In genomic region chr10:11173062-11173461, GRCh38 we compare ENCODE assay signal across 1 cellular context.
A peak's percentile ranks its signal among the peaks of the same experiment; 100 is the strongest.
TF ChIP-seq lines count a peak whose summit lies in the region.

No MANE protein-coding gene starts in this region.

TF ChIP-seq in GM12878, 131 proteins besides CTCF, POLR2A, EP300 and RAD21 (continued from another document and continues in another):
- TF ChIP-seq, protein P1, sequence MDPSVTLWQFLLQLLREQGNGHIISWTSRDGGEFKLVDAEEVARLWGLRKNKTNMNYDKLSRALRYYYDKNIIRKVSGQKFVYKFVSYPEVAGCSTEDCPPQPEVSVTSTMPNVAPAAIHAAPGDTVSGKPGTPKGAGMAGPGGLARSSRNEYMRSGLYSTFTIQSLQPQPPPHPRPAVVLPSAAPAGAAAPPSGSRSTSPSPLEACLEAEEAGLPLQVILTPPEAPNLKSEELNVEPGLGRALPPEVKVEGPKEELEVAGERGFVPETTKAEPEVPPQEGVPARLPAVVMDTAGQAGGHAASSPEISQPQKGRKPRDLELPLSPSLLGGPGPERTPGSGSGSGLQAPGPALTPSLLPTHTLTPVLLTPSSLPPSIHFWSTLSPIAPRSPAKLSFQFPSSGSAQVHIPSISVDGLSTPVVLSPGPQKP (IDR thresholded peaks at IDR 0.05; ENCODE audit: low read depth, low read length), result no peak
- TF ChIP-seq TAF1 (IDR thresholded peaks at IDR 0.05; ENCODE audit: borderline replicate concordance, low read depth, low read length) (no peak), BCL11A (IDR thresholded peaks at IDR 0.05; ENCODE audit: low read depth, low read length) (no peak), ZNF687 (IDR thresholded peaks at IDR 0.05) (peak; percentile 73; the same call in 1 of the 2 replicates), ZNF217 (IDR thresholded peaks at IDR 0.05) (no peak), NR2C2 (IDR thresholded peaks at IDR 0.05; ENCODE audit: borderline replicate concordance, control insufficient read depth, insufficient read length, low read depth) (no peak), CHD2 (IDR thresholded peaks at IDR 0.05; ENCODE audit: borderline replicate concordance, low read depth, low read length) (0 out of 2 replicates have a peak, but pooled peaks have one; percentile 13), GABPA (IDR thresholded peaks at IDR 0.05; ENCODE audit: low read depth) (no peak), SIN3A (IDR thresholded peaks at IDR 0.05; ENCODE audit: low read depth, low read length) (no peak), POU2F2 (IDR thresholded peaks at IDR 0.05; ENCODE audit: borderline replicate concordance, low read depth, low read length) (0 out of 3 replicates have a peak, but pooled peaks have one; percentile 30), IKZF2 (IDR thresholded peaks at IDR 0.05) (peak in 1 of 2 experiments; percentile 24; a peak in 2 of 4 replicates), WRNIP1 (IDR thresholded peaks at IDR 0.05; ENCODE audit: borderline replicate concordance, low read depth, low read length) (peak; percentile 96), ZBED1 (IDR thresholded peaks at IDR 0.05; ENCODE audit: borderline replicate concordance) (no peak), RUNX3 (IDR thresholded peaks at IDR 0.05; ENCODE audit: low read length) (no peak), ZBTB11 (CRISPR knock-in tag; IDR thresholded peaks at IDR 0.05) (no peak), ZZZ3 (IDR thresholded peaks at IDR 0.05; ENCODE audit: control insufficient read depth, insufficient read length, low read depth) (no peak), ASH2L (IDR thresholded peaks at IDR 0.05; ENCODE audit: borderline replicate concordance, low read depth) (no peak), NBN (IDR thresholded peaks at IDR 0.05) (no peak), TCF7 (IDR thresholded peaks at IDR 0.05; ENCODE audit: borderline replicate concordance) (no peak), MYC (IDR thresholded peaks at IDR 0.05; ENCODE audit: insufficient read depth, insufficient read length, insufficient replicate concordance, low read length, severe bottlenecking) (no peak), IRF4 (IDR thresholded peaks at IDR 0.05; ENCODE audit: low read depth, low read length) (no peak), GATAD2B (conservative IDR thresholded peaks at IDR 0.05; ENCODE audit: low read depth) (peak; percentile 51; the same call in 1 of the 2 replicates), NRF1 (conservative IDR thresholded peaks at IDR 0.05; ENCODE audit: low read depth, low read length) (no peak), NFIC (IDR thresholded peaks at IDR 0.05; ENCODE audit: low read depth, low read length) (no peak), SKIL (IDR thresholded peaks at IDR 0.05; ENCODE audit: low read depth, poor library complexity, severe bottlenecking) (no peak), ZNF384 (IDR thresholded peaks at IDR 0.05; ENCODE audit: borderline replicate concordance, low read depth, low read length) (no peak), ZBTB4 (CRISPR knock-in tag; IDR thresholded peaks at IDR 0.05) (no peak), CBX5 (IDR thresholded peaks at IDR 0.05; ENCODE audit: low read depth) (no peak), CREB1 (IDR thresholded peaks at IDR 0.05; ENCODE audit: low read depth) (no peak), IKZF1 (conservative IDR thresholded peaks at IDR 0.05) (peak; percentile 48; the same call in 1 of the 2 replicates), SUZ12 (IDR thresholded peaks at IDR 0.05; ENCODE audit: unreplicated experiment) (no peak), BACH1 (IDR thresholded peaks at IDR 0.05; ENCODE audit: borderline replicate concordance) (no peak), POLR2AphosphoS2 (IDR thresholded peaks at IDR 0.05; ENCODE audit: low read depth, low read length) (no peak), SMAD5 (IDR thresholded peaks at IDR 0.05; ENCODE audit: low read depth) (no peak), FOXK2 (IDR thresholded peaks at IDR 0.05) (no peak), MTA2 (IDR thresholded peaks at IDR 0.05; ENCODE audit: low read depth) (peak; percentile 43; the same call in 1 of the 2 replicates), SMARCA5 (IDR thresholded peaks at IDR 0.05) (no peak), SP1 (IDR thresholded peaks at IDR 0.05; ENCODE audit: low read depth, low read length) (no peak), YY1 (IDR thresholded peaks at IDR 0.05; ENCODE audit: low read depth, low read length) (no peak)
- TF ChIP-seq, protein P2, sequence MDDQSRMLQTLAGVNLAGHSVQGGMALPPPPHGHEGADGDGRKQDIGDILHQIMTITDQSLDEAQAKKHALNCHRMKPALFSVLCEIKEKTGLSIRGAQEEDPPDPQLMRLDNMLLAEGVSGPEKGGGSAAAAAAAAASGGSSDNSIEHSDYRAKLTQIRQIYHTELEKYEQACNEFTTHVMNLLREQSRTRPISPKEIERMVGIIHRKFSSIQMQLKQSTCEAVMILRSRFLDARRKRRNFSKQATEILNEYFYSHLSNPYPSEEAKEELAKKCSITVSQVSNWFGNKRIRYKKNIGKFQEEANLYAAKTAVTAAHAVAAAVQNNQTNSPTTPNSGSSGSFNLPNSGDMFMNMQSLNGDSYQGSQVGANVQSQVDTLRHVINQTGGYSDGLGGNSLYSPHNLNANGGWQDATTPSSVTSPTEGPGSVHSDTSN (IDR thresholded peaks at IDR 0.05; ENCODE audit: insufficient replicate concordance, low read depth, low read length), result no peak
- TF ChIP-seq, protein P3, sequence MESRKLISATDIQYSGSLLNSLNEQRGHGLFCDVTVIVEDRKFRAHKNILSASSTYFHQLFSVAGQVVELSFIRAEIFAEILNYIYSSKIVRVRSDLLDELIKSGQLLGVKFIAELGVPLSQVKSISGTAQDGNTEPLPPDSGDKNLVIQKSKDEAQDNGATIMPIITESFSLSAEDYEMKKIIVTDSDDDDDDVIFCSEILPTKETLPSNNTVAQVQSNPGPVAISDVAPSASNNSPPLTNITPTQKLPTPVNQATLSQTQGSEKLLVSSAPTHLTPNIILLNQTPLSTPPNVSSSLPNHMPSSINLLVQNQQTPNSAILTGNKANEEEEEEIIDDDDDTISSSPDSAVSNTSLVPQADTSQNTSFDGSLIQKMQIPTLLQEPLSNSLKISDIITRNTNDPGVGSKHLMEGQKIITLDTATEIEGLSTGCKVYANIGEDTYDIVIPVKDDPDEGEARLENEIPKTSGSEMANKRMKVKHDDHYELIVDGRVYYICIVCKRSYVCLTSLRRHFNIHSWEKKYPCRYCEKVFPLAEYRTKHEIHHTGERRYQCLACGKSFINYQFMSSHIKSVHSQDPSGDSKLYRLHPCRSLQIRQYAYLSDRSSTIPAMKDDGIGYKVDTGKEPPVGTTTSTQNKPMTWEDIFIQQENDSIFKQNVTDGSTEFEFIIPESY (IDR thresholded peaks at IDR 0.05), result no peak
- TF ChIP-seq, protein P4, sequence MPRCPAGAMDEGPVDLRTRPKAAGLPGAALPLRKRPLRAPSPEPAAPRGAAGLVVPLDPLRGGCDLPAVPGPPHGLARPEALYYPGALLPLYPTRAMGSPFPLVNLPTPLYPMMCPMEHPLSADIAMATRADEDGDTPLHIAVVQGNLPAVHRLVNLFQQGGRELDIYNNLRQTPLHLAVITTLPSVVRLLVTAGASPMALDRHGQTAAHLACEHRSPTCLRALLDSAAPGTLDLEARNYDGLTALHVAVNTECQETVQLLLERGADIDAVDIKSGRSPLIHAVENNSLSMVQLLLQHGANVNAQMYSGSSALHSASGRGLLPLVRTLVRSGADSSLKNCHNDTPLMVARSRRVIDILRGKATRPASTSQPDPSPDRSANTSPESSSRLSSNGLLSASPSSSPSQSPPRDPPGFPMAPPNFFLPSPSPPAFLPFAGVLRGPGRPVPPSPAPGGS (IDR thresholded peaks at IDR 0.05; ENCODE audit: borderline replicate concordance, insufficient read depth, low read depth, low read length, poor library complexity, severe bottlenecking), result no peak
